In the genomic region with DNA sequence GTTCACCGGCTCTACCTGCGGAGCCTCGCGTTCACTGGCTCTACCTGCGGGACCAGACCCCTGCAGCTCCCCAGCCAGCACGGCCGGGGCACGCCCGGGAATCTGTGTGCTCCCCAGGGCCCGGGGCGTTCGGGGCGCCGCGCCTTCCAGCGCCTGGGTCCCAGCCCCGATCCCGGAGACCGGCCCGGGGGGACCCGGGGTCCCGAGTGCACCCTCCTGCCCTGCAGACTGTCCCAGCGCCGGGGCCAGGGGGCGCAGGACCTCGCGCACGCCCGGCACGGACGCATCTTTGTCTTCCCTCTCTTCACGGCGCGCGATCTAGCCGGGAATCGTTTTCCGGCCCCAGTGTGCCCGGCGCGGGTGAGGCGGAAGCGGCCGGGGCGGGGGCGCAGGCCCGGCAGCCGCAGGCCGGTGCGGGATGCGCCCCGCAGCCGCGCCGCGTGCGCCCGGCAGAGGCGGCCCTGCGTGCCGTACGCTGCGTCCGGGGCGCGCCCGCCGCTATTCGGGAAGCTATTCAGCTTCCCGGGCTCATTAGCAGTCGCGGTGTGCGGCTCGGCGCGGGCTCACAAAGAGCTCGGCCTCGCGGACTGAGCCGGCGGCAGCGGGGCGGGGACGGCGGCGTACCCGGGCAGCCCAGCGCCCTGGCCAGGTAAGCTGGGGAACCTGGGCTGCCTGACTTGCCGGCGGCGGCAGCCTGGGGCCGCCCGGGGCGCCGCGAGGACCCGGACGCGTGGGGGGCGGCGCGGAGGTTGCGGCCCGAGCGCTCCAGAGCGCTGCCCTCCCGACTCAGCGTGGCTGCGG, we compare ENCODE assay signal across 8 cellular contexts. TPM values are rescaled to one million over a fixed set of nuclear protein-coding genes. Genes with fewer than 3 reads are reported as not detected.
A peak's percentile ranks its signal among the peaks of the same experiment; 100 is the strongest.
DNase-seq lines count a peak whose midpoint lies in the region; ATAC-seq and TF ChIP-seq lines count a peak whose summit lies in the region.

A gene (plus strand): TSS at position 345 of the 801 bp plus-strand sequence. CDS start 167,911 bp downstream, outside the sequence.

- no peaks in the 10 kb centered on the region for H3K27me3 ChIP-seq in BE2C
- peaks cover 0 to 34% (median 7%) of the 10 kb centered on the region in 4 donors for H3K27me3 ChIP-seq in esophagus muscularis mucosa
- no peaks in the 10 kb centered on the region for H3K27me3 ChIP-seq in neuron (ENCODE audit: insufficient read depth, low read length)

- TF ChIP-seq POLR2A in esophagus muscularis mucosa (IDR thresholded peaks at IDR 0.05; ENCODE audit: low read depth) = no peak

- H3K36me3 ChIP-seq in BE2C (no peaks in the 10 kb centered on the region), KOPT-K1 (ENCODE audit: insufficient read depth, low read length) (no peaks in the 10 kb centered on the region), esophagus muscularis mucosa (no peaks in the 10 kb centered on the region), neuron (ENCODE audit: insufficient read depth, low read length) (no peaks in the 10 kb centered on the region)

- H3K4me3 ChIP-seq in BE2C (ENCODE audit: low read depth, low read length) (peak within 1 kb of the TSS; percentile 79), esophagus muscularis mucosa (peak within 1 kb of the TSS; percentile 60 to 65 (median 62)), neuron (ENCODE audit: low read length) (peak within 1 kb of the TSS; percentile 81)

- no peak for ATAC-seq in GM21723 (IDR thresholded peaks at IDR 0.05; ENCODE audit: unreplicated experiment)

- WGBS in esophagus muscularis mucosa = no CpG with 5 or more reads among the region's 109 CpGs

- TF ChIP-seq CTCF in BE2C (IDR thresholded peaks at IDR 0.05; ENCODE audit: low read depth, low read length) (no peak), esophagus muscularis mucosa (IDR thresholded peaks at IDR 0.05) (no peak)

- H3K4me1 ChIP-seq in BE2C = peaks cover 5% of the 10 kb centered on the region
- peaks cover 10 to 23% (median 20%) of the 10 kb centered on the region in 4 donors for H3K4me1 ChIP-seq in esophagus muscularis mucosa
- H3K4me1 ChIP-seq in neuron (ENCODE audit: insufficient read depth, low read length) = peaks cover 18% of the 10 kb centered on the region

- H3K9me3 ChIP-seq in BE2C = no peaks in the 10 kb centered on the region
- no peaks in the 10 kb centered on the region for H3K9me3 ChIP-seq in KOPT-K1 (ENCODE audit: insufficient read depth, low read length, poor library complexity, severe bottlenecking)
- no peaks in the 10 kb centered on the region for H3K9me3 ChIP-seq in esophagus muscularis mucosa
- H3K9me3 ChIP-seq in neuron (ENCODE audit: low read length) = no peaks in the 10 kb centered on the region

- H3K27ac ChIP-seq in KOPT-K1 (ENCODE audit: low read depth, low read length, poor library complexity, severe bottlenecking) (peak within 1 kb of the TSS; percentile 53), esophagus muscularis mucosa (replicated peaks in 1 of 4) (no peak within 1 kb of the TSS)

- H2AFZ ChIP-seq in neuron (ENCODE audit: low read depth, low read length) = peak within 1 kb of the TSS; percentile 73

- DNase-seq in BE2C (peak; percentile 73), activated T-cell treated with anti-CD3 and anti-CD28 coated beads for 24 hours (ENCODE audit: low read depth) (peak; percentile 27), esophagus muscularis mucosa (ENCODE audit: extremely low spot score) (no peak), GM19240 (ENCODE audit: insufficient read length, low spot score) (no peak), UCSD-AML1 (lab: John Stamatoyannopoulos, UW; ENCODE audit: unreplicated experiment) (no peak)

- intact Hi-C loops in esophagus muscularis mucosa (cut with DNase I) = no loop called here

- TF ChIP-seq EP300 in esophagus muscularis mucosa (IDR thresholded peaks at IDR 0.05) = no peak

RNA-seq across cellular contexts. Expression of the gene that starts here (rescaled TPM):
- 45.2 TPM for polyA plus RNA-seq in BE2C (2012; ENCODE audit: insufficient read depth, insufficient read length, low read depth)
- 10 to 100 TPM in 2 of 4 donors, 1 to 10 TPM in 2; 5.4 to 15.3 (median 10.4) TPM for total RNA-seq in esophagus muscularis mucosa

Comparison
In these comparisons a context has a peak if more than half of its experiments do, and no peak if none do; other contexts are left out.
1. DNase-seq: peak in BE2C (single experiment) and activated T-cell treated with anti-CD3 and anti-CD28 coated beads for 24 hours (single experiment); none in esophagus muscularis mucosa (single experiment), GM19240 (single experiment) and UCSD-AML1 (single experiment).
2. Peak in every context shown above with its lines, with median percentiles within 50 percentile points of each other: H3K4me3 ChIP-seq.